In genomic region chr1:1183221-1183747, GRCh38 we compare ENCODE assay signal across 28 cellular contexts. TPM values are rescaled to one million over a fixed set of nuclear protein-coding genes. Genes with fewer than 3 reads are reported as not detected.
DNase-seq lines count a peak whose midpoint lies in the region; ATAC-seq and TF ChIP-seq lines count a peak whose summit lies in the region.
"Had no signal": no experiment of that assay in that cellular context is flagged by ENCODE, and none has a peak within 500 bp of the region (broad histone marks: within the 10 kb centered on the region; RNA-seq: fewer than 3 reads in every experiment).

No MANE protein-coding gene starts in this region.

- no peak overlapping the region for H3K9ac ChIP-seq in BLaER1
- H3K9ac ChIP-seq: parathyroid adenoma had no signal

- DNase-seq in T-helper 17 cell: peak in 2 of 3 donors; percentile 4 to 6
- peak; percentile 21 for DNase-seq in left ventricle myocardium superior
- DNase-seq in progenitor cell of endocrine pancreas (ENCODE audit: low spot score, unreplicated experiment): no peak
- no peak for DNase-seq in SW480 (ENCODE audit: low spot score)
- DNase-seq in DMS 273 (lab: John Stamatoyannopoulos, UW; ENCODE audit: unreplicated experiment): no peak
- DNase-seq in activated CD4-positive, alpha-beta memory T cell treated with anti-CD3 and anti-CD28 coated beads for 36 hours: no peak
- DNase-seq: activated CD4-positive, alpha-beta T cell treated with anti-CD3 and anti-CD28 coated beads for 48 hours; effector memory CD8-positive, alpha-beta T cell; esophagus squamous epithelium; gastrocnemius medialis; HFFc6; mesendoderm; naive thymus-derived CD4-positive, alpha-beta T cell; NCI-H1092 treated with DMSO at 0.1 percent for 48 hours; NCI-H2029 treated with DMSO at 0.1 percent for 48 hours; NCI-H345; NCI-H774; SHP77; substantia nigra had no signal

- no peaks in the 10 kb centered on the region for H3K9me3 Mint-ChIP-seq in progenitor cell of endocrine pancreas (ENCODE audit: low read depth)
- H3K9me3 Mint-ChIP-seq in activated CD4-positive, alpha-beta memory T cell treated with anti-CD3 and anti-CD28 coated beads for 36 hours: no peaks in the 10 kb centered on the region
- H3K9me3 Mint-ChIP-seq: activated T-helper 2 cell treated with anti-CD3 and anti-CD28 coated beads, Interferon-gamma antibody, Interleukin-2, Interleukin-4, amounts not matched to agents 10 μg/mL and 5 μg/mL and 100 μg/mL, durations not matched to agents 14 hours and 24 hours and 36 hours; CD8-positive, alpha-beta T cell; effector memory CD8-positive, alpha-beta T cell; HFFc6; naive thymus-derived CD4-positive, alpha-beta T cell; T-cell had no signal

- H3K4me3 Mint-ChIP-seq in T-helper 17 cell (peak overlapping the region; percentile 67), progenitor cell of endocrine pancreas (ENCODE audit: low read depth) (no peak overlapping the region)
- no peak overlapping the region for H3K4me3 Mint-ChIP-seq in activated CD4-positive, alpha-beta memory T cell treated with anti-CD3 and anti-CD28 coated beads for 36 hours
- H3K4me3 Mint-ChIP-seq: CD8-positive, alpha-beta T cell; effector memory CD8-positive, alpha-beta T cell; HFFc6; T-cell had no signal

- H3K27ac ChIP-seq in BLaER1: no peak overlapping the region
- H3K27ac ChIP-seq: body of pancreas, parathyroid adenoma, vagina had no signal

- H3K9me3 ChIP-seq in BLaER1: no peaks in the 10 kb centered on the region
- no peaks in the 10 kb centered on the region for H3K9me3 ChIP-seq in T-helper 17 cell (ENCODE audit: control insufficient read depth, low read length, poor library complexity, severe bottlenecking)
- H3K9me3 ChIP-seq: body of pancreas, esophagus squamous epithelium, gastrocnemius medialis, vagina had no signal

- H3K27me3 Mint-ChIP-seq in T-helper 17 cell (peaks cover 4% of the 10 kb centered on the region), progenitor cell of endocrine pancreas (no peaks in the 10 kb centered on the region)
- H3K27me3 Mint-ChIP-seq in activated CD4-positive, alpha-beta memory T cell treated with anti-CD3 and anti-CD28 coated beads for 36 hours: peaks cover 5% of the 10 kb centered on the region

- ATAC-seq in T-helper 17 cell (no peak), left ventricle myocardium superior (no peak)
- ATAC-seq: body of pancreas; CD8-positive, alpha-beta T cell; effector memory CD8-positive, alpha-beta T cell; gastrocnemius medialis; naive thymus-derived CD4-positive, alpha-beta T cell had no signal

- CTCF ChIA-PET in activated CD4-positive, alpha-beta memory T cell treated with anti-CD3 and anti-CD28 coated beads for 36 hours (lab: Charles Lee): no interaction called here

- POLR2A ChIA-PET in activated CD4-positive, alpha-beta memory T cell treated with anti-CD3 and anti-CD28 coated beads for 36 hours (lab: Charles Lee): no interaction called here

- H3K4me1 ChIP-seq in BLaER1: peaks cover 64% of the 10 kb centered on the region
- H3K4me1 ChIP-seq: body of pancreas, gastrocnemius medialis, parathyroid adenoma, vagina had no signal

- H3K27me3 ChIP-seq in BLaER1: 0 out of 2 replicates have a peak, but pooled peaks cover 6% of the 10 kb centered on the region
- H3K27me3 ChIP-seq: body of pancreas had no signal

- intact Hi-C loops in left ventricle myocardium superior (cut with micrococcal nuclease): no loop called here
- intact Hi-C loops in activated CD4-positive, alpha-beta memory T cell treated with anti-CD3 and anti-CD28 coated beads for 36 hours (cut with micrococcal nuclease): no loop called here

- H3K36me3 ChIP-seq in BLaER1: no peaks in the 10 kb centered on the region
- H3K36me3 ChIP-seq: esophagus squamous epithelium, gastrocnemius medialis, vagina had no signal

- peak overlapping the region; percentile 14 for H3K27ac Mint-ChIP-seq in T-helper 17 cell
- peak overlapping the region; percentile 84 for H3K27ac Mint-ChIP-seq in progenitor cell of endocrine pancreas
- no peak overlapping the region for H3K27ac Mint-ChIP-seq in activated CD4-positive, alpha-beta memory T cell treated with anti-CD3 and anti-CD28 coated beads for 36 hours
- H3K27ac Mint-ChIP-seq: activated T-helper 2 cell treated with anti-CD3 and anti-CD28 coated beads, Interferon-gamma antibody, Interleukin-2, Interleukin-4, amounts not matched to agents 10 μg/mL and 5 μg/mL and 100 μg/mL, durations not matched to agents 14 hours and 24 hours and 36 hours; CD8-positive, alpha-beta T cell; effector memory CD8-positive, alpha-beta T cell; HFFc6; T-cell had no signal

- H3K4me2 ChIP-seq in BLaER1: peak overlapping the region; percentile 66

- no peak for TF ChIP-seq CTCF in progenitor cell of endocrine pancreas (IDR thresholded peaks at IDR 0.05; ENCODE audit: unreplicated experiment)

- peaks cover 6% of the 10 kb centered on the region; the same call in 1 of the 2 replicates for H4K20me1 ChIP-seq in BLaER1

- H3K36me3 Mint-ChIP-seq in T-helper 17 cell (ENCODE audit: low read depth): peaks cover 2% of the 10 kb centered on the region
- peaks cover 3% of the 10 kb centered on the region for H3K36me3 Mint-ChIP-seq in progenitor cell of endocrine pancreas (ENCODE audit: insufficient read depth)
- H3K36me3 Mint-ChIP-seq in activated CD4-positive, alpha-beta memory T cell treated with anti-CD3 and anti-CD28 coated beads for 36 hours: no peaks in the 10 kb centered on the region
- H3K36me3 Mint-ChIP-seq: CD8-positive, alpha-beta T cell; naive thymus-derived CD4-positive, alpha-beta T cell; T-cell had no signal

- H3K4me3 ChIP-seq in BLaER1: no peak overlapping the region
- H3K4me3 ChIP-seq: body of pancreas, esophagus squamous epithelium, vagina had no signal

- H3K4me1 Mint-ChIP-seq in T-helper 17 cell (peaks cover 15% of the 10 kb centered on the region), progenitor cell of endocrine pancreas (ENCODE audit: low read depth) (no peaks in the 10 kb centered on the region)
- no peaks in the 10 kb centered on the region for H3K4me1 Mint-ChIP-seq in activated CD4-positive, alpha-beta memory T cell treated with anti-CD3 and anti-CD28 coated beads for 36 hours (ENCODE audit: low read depth)

RNA-seq across cellular contexts. Expression of gene TTLL10, which starts 9.6 kb away (rescaled TPM):
- total RNA-seq in T-helper 17 cell: 1 to 10 TPM in 1 of 2 donors, under 1 TPM in 1; 0.86 to 2.5 TPM
- total RNA-seq in left ventricle myocardium superior: not detected
- total RNA-seq in progenitor cell of endocrine pancreas: 5.0 and 5.5 TPM in 2 replicates
- not detected for total RNA-seq in activated CD4-positive, alpha-beta memory T cell treated with anti-CD3 and anti-CD28 coated beads for 36 hours
- total RNA-seq: activated T-helper 2 cell treated with anti-CD3 and anti-CD28 coated beads, Interferon-gamma antibody, Interleukin-2, Interleukin-4, amounts not matched to agents 10 μg/mL and 5 μg/mL and 100 μg/mL, durations not matched to agents 14 hours and 24 hours and 36 hours; CD8-positive, alpha-beta T cell; HFFc6; LHCN-M2; OCI-LY7; vagina had no signal

RNA-seq across cellular contexts. Expression of gene TNFRSF18, which starts 23.1 kb away (rescaled TPM):
- total RNA-seq in T-helper 17 cell (10 to 100 TPM; 47.9 to 80.4 TPM), left ventricle myocardium superior (0.32 TPM), progenitor cell of endocrine pancreas (0.48 TPM in 1 of 2 replicates, not detected in the other)
- total RNA-seq in activated CD4-positive, alpha-beta memory T cell treated with anti-CD3 and anti-CD28 coated beads for 36 hours: 100 to 1,000 TPM; 375 to 387 TPM
- total RNA-seq: body of pancreas, gastrocnemius medialis, HFFc6, LHCN-M2, OCI-LY7 had no signal

RNA-seq across cellular contexts. Expression of gene TNFRSF4, which starts 30.7 kb away (rescaled TPM):
- total RNA-seq in T-helper 17 cell: 100 to 1,000 TPM in 1 of 2 donors, 10 to 100 TPM in 1; 94.7 to 127 TPM
- total RNA-seq in left ventricle myocardium superior: 2.3 TPM
- total RNA-seq in progenitor cell of endocrine pancreas: 0.33 and 0.38 TPM in 2 replicates
- 1,000 to 10,000 TPM; 1,003 to 1,005 TPM for total RNA-seq in activated CD4-positive, alpha-beta memory T cell treated with anti-CD3 and anti-CD28 coated beads for 36 hours
- total RNA-seq: vagina had no signal

RNA-seq across cellular contexts. Expression of gene SDF4, which starts 48.5 kb away (rescaled TPM):
- total RNA-seq in T-helper 17 cell (100 to 1,000 TPM; 129 to 146 TPM), left ventricle myocardium superior (117 TPM), progenitor cell of endocrine pancreas (103 and 107 TPM in 2 replicates)
- total RNA-seq in activated CD4-positive, alpha-beta memory T cell treated with anti-CD3 and anti-CD28 coated beads for 36 hours: 100 to 1,000 TPM; 302 to 305 TPM

RNA-seq across cellular contexts. Expression of gene B3GALT6, which starts 48.8 kb away (rescaled TPM):
- total RNA-seq in T-helper 17 cell (1 to 10 TPM; 8.4 to 9.4 TPM), left ventricle myocardium superior (7.5 TPM), progenitor cell of endocrine pancreas (31.7 and 31.9 TPM in 2 replicates)
- 10 to 100 TPM; 14.6 to 15.5 TPM for total RNA-seq in activated CD4-positive, alpha-beta memory T cell treated with anti-CD3 and anti-CD28 coated beads for 36 hours

Comparison
In these comparisons a context has a peak if more than half of its experiments do, and no peak if none do; other contexts are left out.
1. DNase-seq: peak in T-helper 17 cell (2 of 3) and left ventricle myocardium superior (single experiment); none in progenitor cell of endocrine pancreas (single experiment), SW480 (single experiment), DMS 273 (single experiment) and activated CD4-positive, alpha-beta memory T cell treated with anti-CD3 and anti-CD28 coated beads for 36 hours (single experiment).
2. RNA of gene TNFRSF18, which starts 23.1 kb away (total RNA-seq): 375 to 387 TPM in activated CD4-positive, alpha-beta memory T cell treated with anti-CD3 and anti-CD28 coated beads for 36 hours and 47.9 to 80.4 TPM in T-helper 17 cell; 0.48 TPM in progenitor cell of endocrine pancreas and 0.32 TPM in left ventricle myocardium superior (single experiment); every median in the first group is over 10 times any median in the second.
3. RNA of gene TNFRSF4, which starts 30.7 kb away (total RNA-seq): 1,003 to 1,005 TPM in activated CD4-positive, alpha-beta memory T cell treated with anti-CD3 and anti-CD28 coated beads for 36 hours and 94.7 to 127 TPM in T-helper 17 cell; 2.3 TPM in left ventricle myocardium superior (single experiment) and 0.33 to 0.38 TPM in progenitor cell of endocrine pancreas; every median in the first group is over 10 times any median in the second.